In genomic region chr20:41340327-41341055, GRCh38 we compare ENCODE assay signal across 8 cellular contexts. TPM values are rescaled to one million over a fixed set of nuclear protein-coding genes. Genes with fewer than 3 reads are reported as not detected.
DNase-seq lines count a peak whose midpoint lies in the region; ATAC-seq and TF ChIP-seq lines count a peak whose summit lies in the region.

A gene with protein sequence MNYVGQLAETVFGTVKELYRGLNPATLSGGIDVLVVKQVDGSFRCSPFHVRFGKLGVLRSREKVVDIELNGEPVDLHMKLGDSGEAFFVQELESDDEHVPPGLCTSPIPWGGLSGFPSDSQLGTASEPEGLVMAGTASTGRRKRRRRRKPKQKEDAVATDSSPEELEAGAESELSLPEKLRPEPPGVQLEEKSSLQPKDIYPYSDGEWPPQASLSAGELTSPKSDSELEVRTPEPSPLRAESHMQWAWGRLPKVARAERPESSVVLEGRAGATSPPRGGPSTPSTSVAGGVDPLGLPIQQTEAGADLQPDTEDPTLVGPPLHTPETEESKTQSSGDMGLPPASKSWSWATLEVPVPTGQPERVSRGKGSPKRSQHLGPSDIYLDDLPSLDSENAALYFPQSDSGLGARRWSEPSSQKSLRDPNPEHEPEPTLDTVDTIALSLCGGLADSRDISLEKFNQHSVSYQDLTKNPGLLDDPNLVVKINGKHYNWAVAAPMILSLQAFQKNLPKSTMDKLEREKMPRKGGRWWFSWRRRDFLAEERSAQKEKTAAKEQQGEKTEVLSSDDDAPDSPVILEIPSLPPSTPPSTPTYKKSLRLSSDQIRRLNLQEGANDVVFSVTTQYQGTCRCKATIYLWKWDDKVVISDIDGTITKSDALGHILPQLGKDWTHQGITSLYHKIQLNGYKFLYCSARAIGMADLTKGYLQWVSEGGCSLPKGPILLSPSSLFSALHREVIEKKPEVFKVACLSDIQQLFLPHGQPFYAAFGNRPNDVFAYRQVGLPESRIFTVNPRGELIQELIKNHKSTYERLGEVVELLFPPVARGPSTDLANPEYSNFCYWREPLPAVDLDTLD (plus strand): TSS chr20:41340821. CDS start chr20:41345804, 4,983 bp downstream.

- intact Hi-C loops in colonic mucosa (cut with DNase I), result loop anchor here (1.0 to 5.0 kb wide), 2 partner anchors 72 to 166 kb away; no protein-coding TSS in a partner anchor

- H3K36me3 ChIP-seq in BE2C, result no peaks in the 10 kb centered on the region
- H3K36me3 ChIP-seq in colonic mucosa, result no peaks in the 10 kb centered on the region

- peak within 1 kb of the TSS; percentile 67 to 90 for H3K9ac ChIP-seq in colonic mucosa (ENCODE audit: low read depth in 2 of 2, low read length in 2 of 2)

- H3K4me3 ChIP-seq in BE2C (ENCODE audit: low read depth, low read length) (peak within 1 kb of the TSS; percentile 52), colonic mucosa (peak within 1 kb of the TSS; percentile 36)

- peak within 1 kb of the TSS; percentile 87 for H3K27ac ChIP-seq in colonic mucosa

- peak; percentile 44 for ATAC-seq in GM21723 (IDR thresholded peaks at IDR 0.05; ENCODE audit: unreplicated experiment)
- no peak for ATAC-seq in GM21576 (IDR thresholded peaks at IDR 0.05; ENCODE audit: unreplicated experiment)

- no peaks in the 10 kb centered on the region for H3K27me3 ChIP-seq in BE2C
- no peaks in the 10 kb centered on the region for H3K27me3 ChIP-seq in colonic mucosa

- H3K9me3 ChIP-seq in BE2C (no peaks in the 10 kb centered on the region), colonic mucosa (no peaks in the 10 kb centered on the region)

- peak; percentile 38 for TF ChIP-seq CTCF in BE2C (IDR thresholded peaks at IDR 0.05; ENCODE audit: low read depth, low read length)
- no peak for TF ChIP-seq CTCF in colonic mucosa (IDR thresholded peaks at IDR 0.05)

- H3K4me1 ChIP-seq in BE2C (no peaks in the 10 kb centered on the region), colonic mucosa (no peaks in the 10 kb centered on the region)

- DNase-seq in BE2C (peak; percentile 91), NCI-H2029 treated with DMSO at 0.1 percent for 48 hours (lab: John Stamatoyannopoulos, UW) (peak; percentile 70), colonic mucosa (peak; percentile 95), kidney tubule cell (ENCODE audit: low spot score) (peak; percentile 95)
- DNase-seq in activated CD4-positive, CD25-positive, alpha-beta regulatory T cell treated with anti-CD3 and anti-CD28 coated beads, Interleukin-2, amount 50 U/mL, for 16 hours (ENCODE audit: low read depth, low spot score), result peak; percentile 13
- peak; percentile 43 to 70 for DNase-seq in stimulated activated CD4-positive, alpha-beta T cell treated with anti-CD3 and anti-CD28 coated beads, Interleukin-15, amount 100 ng/mL, for 48 hours (ENCODE audit: low read depth in 2 of 2)

RNA-seq across cellular contexts. Expression of the gene that starts here (rescaled TPM):
- 0.36 TPM for polyA plus RNA-seq in BE2C (2012; ENCODE audit: insufficient read depth, insufficient read length, low read depth)
- 10 to 100 TPM; 46.2 to 65.3 TPM for total RNA-seq in colonic mucosa

Comparison
In these comparisons a context has a peak if more than half of its experiments do, and no peak if none do; other contexts are left out.
1. DNase-seq: peak in every context shown above with its lines; median percentile 95 in colonic mucosa; 95 in kidney tubule cell; 91 in BE2C; 70 in NCI-H2029 treated with DMSO at 0.1 percent for 48 hours; 56 in stimulated activated CD4-positive, alpha-beta T cell treated with anti-CD3 and anti-CD28 coated beads, Interleukin-15, amount 100 ng/mL, for 48 hours; 13 in activated CD4-positive, CD25-positive, alpha-beta regulatory T cell treated with anti-CD3 and anti-CD28 coated beads, Interleukin-2, amount 50 U/mL, for 16 hours.